In the genomic region with DNA sequence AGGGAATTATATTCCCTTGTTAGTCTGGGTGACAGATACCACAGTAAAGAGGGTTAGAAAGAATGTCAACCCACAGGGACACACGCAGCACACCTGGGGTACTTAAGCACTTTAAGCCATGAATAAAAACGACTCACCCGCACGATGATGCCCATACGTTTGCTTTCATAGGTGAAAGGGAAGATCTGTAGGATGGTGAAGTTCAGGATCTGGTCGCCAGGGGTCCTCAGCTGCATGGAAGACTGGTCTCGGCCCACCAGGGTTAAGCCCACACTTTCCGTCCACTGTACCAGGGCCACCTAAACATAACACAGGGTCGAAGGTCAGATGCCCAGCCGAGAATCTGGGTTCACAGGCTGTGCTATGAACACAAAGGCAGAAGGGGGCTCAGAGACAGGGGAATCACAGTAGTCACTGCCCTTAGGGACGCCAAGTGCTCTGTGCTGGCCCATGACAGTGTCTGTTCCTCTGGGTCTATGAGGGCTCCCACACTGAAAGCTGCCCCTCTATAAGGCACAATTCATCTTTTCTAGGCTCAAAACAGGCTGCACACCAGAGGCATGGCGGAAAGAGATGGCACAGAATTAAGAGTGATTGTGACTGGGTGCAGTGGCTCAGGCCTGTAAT, we compare ENCODE assay signal across 1 cellular context.
TF ChIP-seq lines count a peak whose summit lies in the region.

No MANE protein-coding gene starts in this region.

TF ChIP-seq in HepG2, 621 proteins besides CTCF, POLR2A, EP300 and RAD21 (continued from another document and continues in another):
- TF ChIP-seq, protein P1, sequence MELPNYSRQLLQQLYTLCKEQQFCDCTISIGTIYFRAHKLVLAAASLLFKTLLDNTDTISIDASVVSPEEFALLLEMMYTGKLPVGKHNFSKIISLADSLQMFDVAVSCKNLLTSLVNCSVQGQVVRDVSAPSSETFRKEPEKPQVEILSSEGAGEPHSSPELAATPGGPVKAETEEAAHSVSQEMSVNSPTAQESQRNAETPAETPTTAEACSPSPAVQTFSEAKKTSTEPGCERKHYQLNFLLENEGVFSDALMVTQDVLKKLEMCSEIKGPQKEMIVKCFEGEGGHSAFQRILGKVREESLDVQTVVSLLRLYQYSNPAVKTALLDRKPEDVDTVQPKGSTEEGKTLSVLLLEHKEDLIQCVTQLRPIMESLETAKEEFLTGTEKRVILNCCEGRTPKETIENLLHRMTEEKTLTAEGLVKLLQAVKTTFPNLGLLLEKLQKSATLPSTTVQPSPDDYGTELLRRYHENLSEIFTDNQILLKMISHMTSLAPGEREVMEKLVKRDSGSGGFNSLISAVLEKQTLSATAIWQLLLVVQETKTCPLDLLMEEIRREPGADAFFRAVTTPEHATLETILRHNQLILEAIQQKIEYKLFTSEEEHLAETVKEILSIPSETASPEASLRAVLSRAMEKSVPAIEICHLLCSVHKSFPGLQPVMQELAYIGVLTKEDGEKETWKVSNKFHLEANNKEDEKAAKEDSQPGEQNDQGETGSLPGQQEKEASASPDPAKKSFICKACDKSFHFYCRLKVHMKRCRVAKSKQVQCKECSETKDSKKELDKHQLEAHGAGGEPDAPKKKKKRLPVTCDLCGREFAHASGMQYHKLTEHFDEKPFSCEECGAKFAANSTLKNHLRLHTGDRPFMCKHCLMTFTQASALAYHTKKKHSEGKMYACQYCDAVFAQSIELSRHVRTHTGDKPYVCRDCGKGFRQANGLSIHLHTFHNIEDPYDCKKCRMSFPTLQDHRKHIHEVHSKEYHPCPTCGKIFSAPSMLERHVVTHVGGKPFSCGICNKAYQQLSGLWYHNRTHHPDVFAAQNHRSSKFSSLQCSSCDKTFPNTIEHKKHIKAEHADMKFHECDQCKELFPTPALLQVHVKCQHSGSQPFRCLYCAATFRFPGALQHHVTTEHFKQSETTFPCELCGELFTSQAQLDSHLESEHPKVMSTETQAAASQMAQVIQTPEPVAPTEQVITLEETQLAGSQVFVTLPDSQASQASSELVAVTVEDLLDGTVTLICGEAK (IDR thresholded peaks at IDR 0.05), result no peak
- TF ChIP-seq, protein P1 (CRISPR knock-in tag; IDR thresholded peaks at IDR 0.05), result peak; percentile 28; the same call in 1 of the 2 replicates
- no peak for TF ChIP-seq NCOA2 (CRISPR knock-in tag; IDR thresholded peaks at IDR 0.05)
- TF ChIP-seq ZNF138 (CRISPR knock-in tag; IDR thresholded peaks at IDR 0.05; ENCODE audit: low read depth), result no peak
- TF ChIP-seq SP4 (CRISPR knock-in tag; IDR thresholded peaks at IDR 0.05), result peak; percentile 71; the same call in 1 of the 2 replicates
- peak; percentile 64; the same call in 1 of the 2 replicates for TF ChIP-seq SMAD3 (CRISPR knock-in tag; IDR thresholded peaks at IDR 0.05)
- peak; percentile 57; the same call in 1 of the 2 replicates for TF ChIP-seq ZNF251 (CRISPR knock-in tag; IDR thresholded peaks at IDR 0.05)
- TF ChIP-seq RAD51 (IDR thresholded peaks at IDR 0.05; ENCODE audit: borderline replicate concordance), result no peak
- TF ChIP-seq ZFP36L1 (CRISPR knock-in tag; IDR thresholded peaks at IDR 0.05), result no peak
- peak; percentile 59; the same call in 1 of the 2 replicates for TF ChIP-seq NRL (CRISPR knock-in tag; IDR thresholded peaks at IDR 0.05; ENCODE audit: borderline replicate concordance)
- TF ChIP-seq, protein P2, sequence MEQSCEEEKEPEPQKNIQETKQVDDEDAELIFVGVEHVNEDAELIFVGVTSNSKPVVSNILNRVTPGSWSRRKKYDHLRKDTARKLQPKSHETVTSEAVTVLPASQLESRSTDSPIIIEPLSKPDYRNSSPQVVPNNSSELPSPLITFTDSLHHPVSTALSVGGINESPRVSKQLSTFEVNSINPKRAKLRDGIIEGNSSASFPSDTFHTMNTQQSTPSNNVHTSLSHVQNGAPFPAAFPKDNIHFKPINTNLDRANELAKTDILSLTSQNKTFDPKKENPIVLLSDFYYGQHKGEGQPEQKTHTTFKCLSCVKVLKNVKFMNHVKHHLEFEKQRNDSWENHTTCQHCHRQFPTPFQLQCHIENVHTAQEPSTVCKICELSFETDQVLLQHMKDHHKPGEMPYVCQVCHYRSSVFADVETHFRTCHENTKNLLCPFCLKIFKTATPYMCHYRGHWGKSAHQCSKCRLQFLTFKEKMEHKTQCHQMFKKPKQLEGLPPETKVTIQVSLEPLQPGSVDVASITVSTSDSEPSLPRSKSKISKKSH (CRISPR knock-in tag; IDR thresholded peaks at IDR 0.05; ENCODE audit: borderline replicate concordance), result peak; percentile 85; the same call in 1 of the 2 replicates
- no peak for TF ChIP-seq MZF1 (CRISPR knock-in tag; IDR thresholded peaks at IDR 0.05; ENCODE audit: borderline replicate concordance)
- no peak for TF ChIP-seq SCMH1 (CRISPR knock-in tag; IDR thresholded peaks at IDR 0.05; ENCODE audit: borderline replicate concordance)
- TF ChIP-seq HDAC1 (CRISPR knock-in tag; IDR thresholded peaks at IDR 0.05), result no peak; the same call in 1 of the 2 replicates
- TF ChIP-seq ZNF570 (CRISPR knock-in tag; IDR thresholded peaks at IDR 0.05; ENCODE audit: borderline replicate concordance), result no peak
- TF ChIP-seq HDAC2 (CRISPR knock-in tag; IDR thresholded peaks at IDR 0.05), result peak; percentile 27; the same call in 1 of the 2 replicates
- TF ChIP-seq, protein P3, sequence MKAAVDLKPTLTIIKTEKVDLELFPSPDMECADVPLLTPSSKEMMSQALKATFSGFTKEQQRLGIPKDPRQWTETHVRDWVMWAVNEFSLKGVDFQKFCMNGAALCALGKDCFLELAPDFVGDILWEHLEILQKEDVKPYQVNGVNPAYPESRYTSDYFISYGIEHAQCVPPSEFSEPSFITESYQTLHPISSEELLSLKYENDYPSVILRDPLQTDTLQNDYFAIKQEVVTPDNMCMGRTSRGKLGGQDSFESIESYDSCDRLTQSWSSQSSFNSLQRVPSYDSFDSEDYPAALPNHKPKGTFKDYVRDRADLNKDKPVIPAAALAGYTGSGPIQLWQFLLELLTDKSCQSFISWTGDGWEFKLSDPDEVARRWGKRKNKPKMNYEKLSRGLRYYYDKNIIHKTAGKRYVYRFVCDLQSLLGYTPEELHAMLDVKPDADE (CRISPR knock-in tag; IDR thresholded peaks at IDR 0.05), result no peak
- TF ChIP-seq ZNF761 (CRISPR knock-in tag; conservative IDR thresholded peaks at IDR 0.05), result no peak
- TF ChIP-seq FOXM1 (CRISPR knock-in tag; IDR thresholded peaks at IDR 0.05), result no peak
- TF ChIP-seq TBL1XR1 (IDR thresholded peaks at IDR 0.05; ENCODE audit: borderline replicate concordance, low read length, partially characterized antibody), result peak; percentile 37
- TF ChIP-seq SMARCC2 (IDR thresholded peaks at IDR 0.05), result no peak
- TF ChIP-seq CHD2 (IDR thresholded peaks at IDR 0.05; ENCODE audit: low read depth, low read length), result no peak
- TF ChIP-seq SKI (IDR thresholded peaks at IDR 0.05; ENCODE audit: partially characterized antibody), result no peak
- TF ChIP-seq HDAC6 (IDR thresholded peaks at IDR 0.05; ENCODE audit: low read depth, low read length), result no peak
- 0 out of 2 replicates have a peak, but pooled peaks have one; percentile 65 for TF ChIP-seq ZSCAN29 (CRISPR knock-in tag; conservative IDR thresholded peaks at IDR 0.05)
- peak; percentile 98 for TF ChIP-seq SMC3 (IDR thresholded peaks at IDR 0.05; ENCODE audit: low read length)
- 0 out of 2 replicates have a peak, but pooled peaks have one; percentile 37 for TF ChIP-seq HOXA3 (CRISPR knock-in tag; IDR thresholded peaks at IDR 0.05)
- no peak for TF ChIP-seq ZNF441 (CRISPR knock-in tag; IDR thresholded peaks at IDR 0.05; ENCODE audit: borderline replicate concordance)
- no peak; the same call in 2 of the 3 replicates for TF ChIP-seq MXI1 (IDR thresholded peaks at IDR 0.05; ENCODE audit: borderline replicate concordance, low read depth, low read length)
- no peak for TF ChIP-seq NPAS2 (CRISPR knock-in tag; IDR thresholded peaks at IDR 0.05; ENCODE audit: borderline replicate concordance)
- TF ChIP-seq RBM22 (optimal IDR thresholded peaks at IDR 0.05; ENCODE audit: low read length), result no peak
- TF ChIP-seq LCORL (IDR thresholded peaks at IDR 0.05), result no peak
- peak; percentile 76 for TF ChIP-seq LCORL (CRISPR knock-in tag; IDR thresholded peaks at IDR 0.05)
- TF ChIP-seq, protein P4, sequence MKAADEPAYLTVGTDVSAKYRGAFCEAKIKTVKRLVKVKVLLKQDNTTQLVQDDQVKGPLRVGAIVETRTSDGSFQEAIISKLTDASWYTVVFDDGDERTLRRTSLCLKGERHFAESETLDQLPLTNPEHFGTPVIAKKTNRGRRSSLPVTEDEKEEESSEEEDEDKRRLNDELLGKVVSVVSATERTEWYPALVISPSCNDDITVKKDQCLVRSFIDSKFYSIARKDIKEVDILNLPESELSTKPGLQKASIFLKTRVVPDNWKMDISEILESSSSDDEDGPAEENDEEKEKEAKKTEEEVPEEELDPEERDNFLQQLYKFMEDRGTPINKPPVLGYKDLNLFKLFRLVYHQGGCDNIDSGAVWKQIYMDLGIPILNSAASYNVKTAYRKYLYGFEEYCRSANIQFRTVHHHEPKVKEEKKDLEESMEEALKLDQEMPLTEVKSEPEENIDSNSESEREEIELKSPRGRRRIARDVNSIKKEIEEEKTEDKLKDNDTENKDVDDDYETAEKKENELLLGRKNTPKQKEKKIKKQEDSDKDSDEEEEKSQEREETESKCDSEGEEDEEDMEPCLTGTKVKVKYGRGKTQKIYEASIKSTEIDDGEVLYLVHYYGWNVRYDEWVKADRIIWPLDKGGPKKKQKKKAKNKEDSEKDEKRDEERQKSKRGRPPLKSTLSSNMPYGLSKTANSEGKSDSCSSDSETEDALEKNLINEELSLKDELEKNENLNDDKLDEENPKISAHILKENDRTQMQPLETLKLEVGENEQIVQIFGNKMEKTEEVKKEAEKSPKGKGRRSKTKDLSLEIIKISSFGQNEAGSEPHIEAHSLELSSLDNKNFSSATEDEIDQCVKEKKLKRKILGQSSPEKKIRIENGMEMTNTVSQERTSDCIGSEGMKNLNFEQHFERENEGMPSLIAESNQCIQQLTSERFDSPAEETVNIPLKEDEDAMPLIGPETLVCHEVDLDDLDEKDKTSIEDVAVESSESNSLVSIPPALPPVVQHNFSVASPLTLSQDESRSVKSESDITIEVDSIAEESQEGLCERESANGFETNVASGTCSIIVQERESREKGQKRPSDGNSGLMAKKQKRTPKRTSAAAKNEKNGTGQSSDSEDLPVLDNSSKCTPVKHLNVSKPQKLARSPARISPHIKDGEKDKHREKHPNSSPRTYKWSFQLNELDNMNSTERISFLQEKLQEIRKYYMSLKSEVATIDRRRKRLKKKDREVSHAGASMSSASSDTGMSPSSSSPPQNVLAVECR (CRISPR knock-in tag; IDR thresholded peaks at IDR 0.05; ENCODE audit: borderline replicate concordance), result no peak; the same call in 1 of the 2 replicates
- TF ChIP-seq NR2F1 (CRISPR knock-in tag; IDR thresholded peaks at IDR 0.05), result peak; percentile 51 to 54; a peak in 3 of 4 replicates
- TF ChIP-seq, protein P5, sequence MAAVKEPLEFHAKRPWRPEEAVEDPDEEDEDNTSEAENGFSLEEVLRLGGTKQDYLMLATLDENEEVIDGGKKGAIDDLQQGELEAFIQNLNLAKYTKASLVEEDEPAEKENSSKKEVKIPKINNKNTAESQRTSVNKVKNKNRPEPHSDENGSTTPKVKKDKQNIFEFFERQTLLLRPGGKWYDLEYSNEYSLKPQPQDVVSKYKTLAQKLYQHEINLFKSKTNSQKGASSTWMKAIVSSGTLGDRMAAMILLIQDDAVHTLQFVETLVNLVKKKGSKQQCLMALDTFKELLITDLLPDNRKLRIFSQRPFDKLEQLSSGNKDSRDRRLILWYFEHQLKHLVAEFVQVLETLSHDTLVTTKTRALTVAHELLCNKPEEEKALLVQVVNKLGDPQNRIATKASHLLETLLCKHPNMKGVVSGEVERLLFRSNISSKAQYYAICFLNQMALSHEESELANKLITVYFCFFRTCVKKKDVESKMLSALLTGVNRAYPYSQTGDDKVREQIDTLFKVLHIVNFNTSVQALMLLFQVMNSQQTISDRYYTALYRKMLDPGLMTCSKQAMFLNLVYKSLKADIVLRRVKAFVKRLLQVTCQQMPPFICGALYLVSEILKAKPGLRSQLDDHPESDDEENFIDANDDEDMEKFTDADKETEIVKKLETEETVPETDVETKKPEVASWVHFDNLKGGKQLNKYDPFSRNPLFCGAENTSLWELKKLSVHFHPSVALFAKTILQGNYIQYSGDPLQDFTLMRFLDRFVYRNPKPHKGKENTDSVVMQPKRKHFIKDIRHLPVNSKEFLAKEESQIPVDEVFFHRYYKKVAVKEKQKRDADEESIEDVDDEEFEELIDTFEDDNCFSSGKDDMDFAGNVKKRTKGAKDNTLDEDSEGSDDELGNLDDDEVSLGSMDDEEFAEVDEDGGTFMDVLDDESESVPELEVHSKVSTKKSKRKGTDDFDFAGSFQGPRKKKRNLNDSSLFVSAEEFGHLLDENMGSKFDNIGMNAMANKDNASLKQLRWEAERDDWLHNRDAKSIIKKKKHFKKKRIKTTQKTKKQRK (IDR thresholded peaks at IDR 0.05; ENCODE audit: low read length), result no peak
- TF ChIP-seq DMAP1 (CRISPR knock-in tag; IDR thresholded peaks at IDR 0.05), result no peak
- no peak for TF ChIP-seq U2AF2 (IDR thresholded peaks at IDR 0.05; ENCODE audit: low read depth, low read length)
- no peak for TF ChIP-seq ESRRA (CRISPR knock-in tag; IDR thresholded peaks at IDR 0.05; ENCODE audit: low read depth)
- TF ChIP-seq, protein P6, sequence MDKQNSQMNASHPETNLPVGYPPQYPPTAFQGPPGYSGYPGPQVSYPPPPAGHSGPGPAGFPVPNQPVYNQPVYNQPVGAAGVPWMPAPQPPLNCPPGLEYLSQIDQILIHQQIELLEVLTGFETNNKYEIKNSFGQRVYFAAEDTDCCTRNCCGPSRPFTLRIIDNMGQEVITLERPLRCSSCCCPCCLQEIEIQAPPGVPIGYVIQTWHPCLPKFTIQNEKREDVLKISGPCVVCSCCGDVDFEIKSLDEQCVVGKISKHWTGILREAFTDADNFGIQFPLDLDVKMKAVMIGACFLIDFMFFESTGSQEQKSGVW (CRISPR knock-in tag; IDR thresholded peaks at IDR 0.05; ENCODE audit: borderline replicate concordance), result no peak
- no peak for TF ChIP-seq CBX1 (IDR thresholded peaks at IDR 0.05; ENCODE audit: low read depth)
